ENCODE assay signal across 18 cellular contexts in genomic region chr4:182429896-182430295, GRCh38.
A peak's percentile ranks its signal among the peaks of the same experiment; 100 is the strongest.
DNase-seq lines count a peak whose midpoint lies in the region; ATAC-seq and TF ChIP-seq lines count a peak whose summit lies in the region.
"Had no signal": no experiment of that assay in that cellular context is flagged by ENCODE, and none has a peak within 500 bp of the region (broad histone marks: within the 10 kb centered on the region; RNA-seq: fewer than 3 reads in every experiment).

No MANE protein-coding gene starts in this region.

- H3K27me3 ChIP-seq in suprapubic skin: no peaks in the 10 kb centered on the region
- H3K27me3 ChIP-seq: BLaER1 treated with 17β-estradiol and CSF1 and Interleukin-3, amounts not matched to agents 10 nM and 100 nM had no signal

- no peak overlapping the region for H3K4me3 ChIP-seq in suprapubic skin
- H3K4me3 ChIP-seq: A549; BLaER1 treated with 17β-estradiol and CSF1 and Interleukin-3, amounts not matched to agents 10 nM and 100 nM had no signal

- TF ChIP-seq EP300 in suprapubic skin (IDR thresholded peaks at IDR 0.05): no peak

- peaks cover 39% of the 10 kb centered on the region for H3K4me1 Mint-ChIP-seq in nephron
- no peaks in the 10 kb centered on the region for H3K4me1 Mint-ChIP-seq in T-helper 17 cell
- H3K4me1 Mint-ChIP-seq: B cell had no signal

- H3K4me1 ChIP-seq in suprapubic skin: no peaks in the 10 kb centered on the region
- H3K4me1 ChIP-seq: A549; BLaER1 treated with 17β-estradiol and CSF1 and Interleukin-3, amounts not matched to agents 10 nM and 100 nM; Caco-2 had no signal

- H3K4me3 Mint-ChIP-seq in nephron (no peak overlapping the region), T-helper 17 cell (no peak overlapping the region)
- H3K4me3 Mint-ChIP-seq: B cell; CD4-positive, alpha-beta T cell; CD8-positive, alpha-beta T cell had no signal

- H3K27me3 Mint-ChIP-seq in nephron (ENCODE audit: low read depth) (no peaks in the 10 kb centered on the region), T-helper 17 cell (peaks cover 18% of the 10 kb centered on the region)

- TF ChIP-seq CTCF in nephron (IDR thresholded peaks at IDR 0.05; ENCODE audit: unreplicated experiment in 3 of 3) (no peak), suprapubic skin (IDR thresholded peaks at IDR 0.05) (no peak)

- H3K36me3 Mint-ChIP-seq in nephron (ENCODE audit: low read depth) (peaks cover 7% of the 10 kb centered on the region), T-helper 17 cell (ENCODE audit: low read depth) (no peaks in the 10 kb centered on the region)
- H3K36me3 Mint-ChIP-seq: CD8-positive, alpha-beta T cell had no signal

- 92% methylated on average over 8 of the region's 8 CpGs for WGBS in suprapubic skin

- H3K9me3 ChIP-seq in T-helper 17 cell (ENCODE audit: control insufficient read depth, low read length, poor library complexity, severe bottlenecking): no peaks in the 10 kb centered on the region
- no peaks in the 10 kb centered on the region for H3K9me3 ChIP-seq in suprapubic skin
- H3K9me3 ChIP-seq: A549; BLaER1 treated with 17β-estradiol and CSF1 and Interleukin-3, amounts not matched to agents 10 nM and 100 nM; Caco-2 had no signal

- DNase-seq in LHCN-M2 (ENCODE audit: low read depth) (peak; percentile 96), myocyte (ENCODE audit: low read depth) (peak; percentile 93), T-helper 17 cell (no peak), suprapubic skin (ENCODE audit: low spot score in 2 of 2) (no peak)
- no peak for DNase-seq in stimulated activated CD4-positive, alpha-beta T cell treated with anti-CD3 and anti-CD28 coated beads, Interleukin-4, amount 100 ng/mL, for 4 hours
- DNase-seq: AML-193; Caco-2; Calu3; CD4-positive, alpha-beta T cell; CD8-positive, alpha-beta T cell; DMS79 treated with DMSO at 0.1 percent for 48 hours; GF-D8 had no signal

- H3K36me3 ChIP-seq in suprapubic skin: no peaks in the 10 kb centered on the region
- H3K36me3 ChIP-seq: BLaER1 treated with 17β-estradiol and CSF1 and Interleukin-3, amounts not matched to agents 10 nM and 100 nM had no signal

- no peak overlapping the region for H3K27ac ChIP-seq in suprapubic skin
- H3K27ac ChIP-seq: 22Rv1; A549; BLaER1 treated with 17β-estradiol and CSF1 and Interleukin-3, amounts not matched to agents 10 nM and 100 nM; C4-2B had no signal

- no peaks in the 10 kb centered on the region for H3K9me3 Mint-ChIP-seq in nephron
- H3K9me3 Mint-ChIP-seq: CD4-positive, alpha-beta T cell; CD8-positive, alpha-beta T cell had no signal

- no peak for TF ChIP-seq POLR2A in suprapubic skin (IDR thresholded peaks at IDR 0.05)

- H3K27ac Mint-ChIP-seq in nephron: peak overlapping the region in 2 of 3 experiments; percentile 43 to 45
- H3K27ac Mint-ChIP-seq in T-helper 17 cell: no peak overlapping the region
- H3K27ac Mint-ChIP-seq: B cell; CD4-positive, alpha-beta T cell; CD8-positive, alpha-beta T cell had no signal

- ATAC-seq in T-helper 17 cell: no peak
- ATAC-seq: A549; CD8-positive, alpha-beta T cell had no signal

Comparison
In these comparisons a context has a peak if more than half of its experiments do, and no peak if none do; other contexts are left out.
1. DNase-seq: peak in LHCN-M2 (single experiment) and myocyte (single experiment); none in T-helper 17 cell (0 of 3), stimulated activated CD4-positive, alpha-beta T cell treated with anti-CD3 and anti-CD28 coated beads, Interleukin-4, amount 100 ng/mL, for 4 hours (0 of 2) and suprapubic skin (0 of 2).